ENCODE assay signal across 21 cellular contexts in genomic region chr4:28565434-28565833, GRCh38.
DNase-seq lines count a peak whose midpoint lies in the region; ATAC-seq and TF ChIP-seq lines count a peak whose summit lies in the region.
"Had no signal": no experiment of that assay in that cellular context is flagged by ENCODE, and none has a peak within 500 bp of the region (broad histone marks: within the 10 kb centered on the region; RNA-seq: fewer than 3 reads in every experiment).

No MANE protein-coding gene starts in this region.

- H3K4me3 ChIP-seq in SK-N-SH (ENCODE audit: low read depth in 2 of 2, low read length in 1 of 2) (no peak overlapping the region), fibroblast of the aortic adventitia (ENCODE audit: low read depth, low read length) (no peak overlapping the region)
- H3K4me3 ChIP-seq: SJCRH30 had no signal

- no peaks in the 10 kb centered on the region for H3K9me2 ChIP-seq in SK-N-SH

- H3F3A ChIP-seq in SK-N-SH (replicated peaks; ENCODE audit: insufficient read depth): no peaks in the 10 kb centered on the region

- TF ChIP-seq EP300 in SK-N-SH (IDR thresholded peaks at IDR 0.05; ENCODE audit: borderline replicate concordance in 1 of 2, low read depth in 1 of 2, low read length in 1 of 2): no peak

- no peaks in the 10 kb centered on the region for H4K20me1 ChIP-seq in SK-N-SH (ENCODE audit: insufficient read depth)

- H3K79me2 ChIP-seq in SK-N-SH (ENCODE audit: insufficient read depth): no peaks in the 10 kb centered on the region

- 5% methylated on average over 2 of the region's 2 CpGs for WGBS in SK-N-SH (ENCODE audit: low lambda C conversion rate)

- TF ChIP-seq CTCF in SK-N-SH (IDR thresholded peaks at IDR 0.05) (no peak), VCaP (conservative IDR thresholded peaks at IDR 0.05) (peak; percentile 44), fibroblast of the aortic adventitia (IDR thresholded peaks at IDR 0.05; ENCODE audit: insufficient read depth, low read length) (no peak)

- CTCF ChIA-PET in SK-N-SH (lab: Yijun Ruan, JAX): interaction anchor here (1.0 kb wide), 1 partner anchor 18 kb away, joined by 3 read pairs; no protein-coding TSS in a partner anchor

- POLR2A ChIA-PET in SK-N-SH (lab: Yijun Ruan, JAX): no interaction called here

- H3K27ac ChIP-seq in SK-N-SH (ENCODE audit: low read depth in 2 of 2, low read length in 1 of 2): no peak overlapping the region
- no peak overlapping the region; the same call in 1 of the 2 replicates for H3K27ac ChIP-seq in VCaP
- H3K27ac ChIP-seq: SJCRH30 had no signal

- no peak overlapping the region for H2AFZ ChIP-seq in SK-N-SH (ENCODE audit: low read depth)

- ATAC-seq in SK-N-SH treated with all-trans-retinoic acid at 6 μM for 48 hours: no peak; the same call in 2 of the 3 replicates
- no peak for ATAC-seq in HG03457 (IDR thresholded peaks at IDR 0.05; ENCODE audit: unreplicated experiment)
- no peak for ATAC-seq in GM19328 (IDR thresholded peaks at IDR 0.05; ENCODE audit: unreplicated experiment)

- TF ChIP-seq RAD21 in SK-N-SH (IDR thresholded peaks at IDR 0.05; ENCODE audit: low read length): peak; percentile 19; the same call in 1 of the 2 replicates

- H3K9ac ChIP-seq in SK-N-SH: no peak overlapping the region

- no peaks in the 10 kb centered on the region for H3K27me3 ChIP-seq in SK-N-SH (ENCODE audit: insufficient read depth)
- H3K27me3 ChIP-seq: SJCRH30 had no signal

- H3K4me2 ChIP-seq in SK-N-SH: no peak overlapping the region

- no peaks in the 10 kb centered on the region for H3K9me3 ChIP-seq in SK-N-SH
- H3K9me3 ChIP-seq: SJCRH30 had no signal

- H3K4me1 ChIP-seq in SK-N-SH (ENCODE audit: control insufficient read depth in 1 of 2, insufficient read depth in 2 of 2, low read depth in 1 of 2, low read length in 1 of 2): no peaks in the 10 kb centered on the region
- H3K4me1 ChIP-seq: SJCRH30 had no signal

- no peaks in the 10 kb centered on the region for H3K36me3 ChIP-seq in SK-N-SH (replicated peaks in 1 of 2; ENCODE audit: control insufficient read depth in 1 of 2, insufficient read depth in 2 of 2, low read length in 1 of 2)
- H3K36me3 ChIP-seq: SJCRH30 had no signal

- no peak for DNase-seq in SK-N-SH
- peak; percentile 17 for DNase-seq in fibroblast of the aortic adventitia (ENCODE audit: low read depth)
- no peak for DNase-seq in SKM-1 treated with dmso at 0.1 percent for 144 hours (lab: John Stamatoyannopoulos, UW; ENCODE audit: unreplicated experiment)
- DNase-seq in activated CD8-positive, alpha-beta memory T cell treated with anti-CD3 and anti-CD28 coated beads, Interleukin-2, amount 50 U/mL, for 48 hours: no peak
- DNase-seq: 8988T, EL, GF-D8, H7, HFFc6, KG1, MV-4-11, NCI-H1105 treated with DMSO at 0.1 percent for 48 hours, NCI-H2029 treated with DMSO at 0.1 percent for 48 hours, NCI-H345, NCI-H524, NCI-H82, SJCRH30 had no signal

TF ChIP-seq in SK-N-SH, 30 proteins besides CTCF, POLR2A, EP300 and RAD21:
- TF ChIP-seq MXI1 (IDR thresholded peaks at IDR 0.05; ENCODE audit: low read depth, low read length) (no peak), ZBTB33 (IDR thresholded peaks at IDR 0.05; ENCODE audit: borderline replicate concordance, low read depth) (no peak), TCF12 (IDR thresholded peaks at IDR 0.05) (no peak), RXRA (IDR thresholded peaks at IDR 0.05; ENCODE audit: borderline replicate concordance, low read depth) (no peak), YY1 (IDR thresholded peaks at IDR 0.05; ENCODE audit: low read depth) (no peak), FOSL2 (IDR thresholded peaks at IDR 0.05; ENCODE audit: borderline replicate concordance, low read depth) (no peak), MEF2A (IDR thresholded peaks at IDR 0.05; ENCODE audit: borderline replicate concordance, low read depth) (no peak), EZH2phosphoT487 (IDR thresholded peaks at IDR 0.05; ENCODE audit: borderline replicate concordance, low read depth) (no peak), SIN3A (IDR thresholded peaks at IDR 0.05; ENCODE audit: borderline replicate concordance, low read depth, low read length) (no peak)
- TF ChIP-seq, protein P1, sequence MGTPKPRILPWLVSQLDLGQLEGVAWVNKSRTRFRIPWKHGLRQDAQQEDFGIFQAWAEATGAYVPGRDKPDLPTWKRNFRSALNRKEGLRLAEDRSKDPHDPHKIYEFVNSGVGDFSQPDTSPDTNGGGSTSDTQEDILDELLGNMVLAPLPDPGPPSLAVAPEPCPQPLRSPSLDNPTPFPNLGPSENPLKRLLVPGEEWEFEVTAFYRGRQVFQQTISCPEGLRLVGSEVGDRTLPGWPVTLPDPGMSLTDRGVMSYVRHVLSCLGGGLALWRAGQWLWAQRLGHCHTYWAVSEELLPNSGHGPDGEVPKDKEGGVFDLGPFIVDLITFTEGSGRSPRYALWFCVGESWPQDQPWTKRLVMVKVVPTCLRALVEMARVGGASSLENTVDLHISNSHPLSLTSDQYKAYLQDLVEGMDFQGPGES (IDR thresholded peaks at IDR 0.05; ENCODE audit: low read depth, low read length): no peak
- TF ChIP-seq, protein P2, sequence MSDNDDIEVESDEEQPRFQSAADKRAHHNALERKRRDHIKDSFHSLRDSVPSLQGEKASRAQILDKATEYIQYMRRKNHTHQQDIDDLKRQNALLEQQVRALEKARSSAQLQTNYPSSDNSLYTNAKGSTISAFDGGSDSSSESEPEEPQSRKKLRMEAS (IDR thresholded peaks at IDR 0.05; ENCODE audit: low read depth): no peak
TF ChIP-seq in SK-N-SH: peak in this region for 0.

TF ChIP-seq in SK-N-SH treated with all-trans-retinoic acid at 6 μM for 48 hours, 23 proteins besides CTCF, POLR2A, EP300 and RAD21:
- TF ChIP-seq CSRNP3 (CRISPR knock-in tag; IDR thresholded peaks at IDR 0.05) (no peak), GLIS3 (CRISPR knock-in tag; IDR thresholded peaks at IDR 0.05) (no peak), RARB (CRISPR knock-in tag; IDR thresholded peaks at IDR 0.05) (no peak), ZNF70 (CRISPR knock-in tag; IDR thresholded peaks at IDR 0.05) (no peak), BACH2 (CRISPR knock-in tag; IDR thresholded peaks at IDR 0.05; ENCODE audit: borderline replicate concordance) (no peak), ISL1 (CRISPR knock-in tag; IDR thresholded peaks at IDR 0.05) (no peak), ZFP30 (CRISPR knock-in tag; IDR thresholded peaks at IDR 0.05) (no peak), ZFP3 (CRISPR knock-in tag; IDR thresholded peaks at IDR 0.05) (no peak), PATZ1 (CRISPR knock-in tag; IDR thresholded peaks at IDR 0.05; ENCODE audit: borderline replicate concordance) (no peak), CREB5 (CRISPR knock-in tag; IDR thresholded peaks at IDR 0.05; ENCODE audit: low read depth) (no peak), SNAI2 (CRISPR knock-in tag; IDR thresholded peaks at IDR 0.05) (no peak), PPARA (CRISPR knock-in tag; IDR thresholded peaks at IDR 0.05; ENCODE audit: borderline replicate concordance) (no peak), TOX (CRISPR knock-in tag; IDR thresholded peaks at IDR 0.05; ENCODE audit: borderline replicate concordance) (no peak), ZNF565 (CRISPR knock-in tag; conservative IDR thresholded peaks at IDR 0.05; ENCODE audit: low read depth) (no peak), TCF4 (CRISPR knock-in tag; IDR thresholded peaks at IDR 0.05; ENCODE audit: borderline replicate concordance) (no peak), CSDC2 (CRISPR knock-in tag; IDR thresholded peaks at IDR 0.05) (no peak), ZNF8 (CRISPR knock-in tag; IDR thresholded peaks at IDR 0.05) (no peak), ESRRG (CRISPR knock-in tag; IDR thresholded peaks at IDR 0.05) (no peak)
